ENCODE assay signal across 8 cellular contexts in genomic region chr18:61322265-61322873, GRCh38. TPM values are rescaled to one million over a fixed set of nuclear protein-coding genes. Genes with fewer than 3 reads are reported as not detected.
DNase-seq lines count a peak whose midpoint lies in the region; ATAC-seq, FAIRE-seq and TF ChIP-seq lines count a peak whose summit lies in the region.

No MANE protein-coding gene starts in this region.

- intact Hi-C loops in Right ventricle myocardium inferior (cut with DNase I): loop anchor here (2.0 kb wide), 1 partner anchor 180 kb away; no protein-coding TSS in a partner anchor
- intact Hi-C loops in cardiac septum (cut with DNase I): loop anchor here (5.0 kb wide), 1 partner anchor 180 kb away; no protein-coding TSS in a partner anchor

- H3K27ac ChIP-seq in SK-N-SH (ENCODE audit: low read depth in 2 of 2, low read length in 1 of 2): no peak overlapping the region
- no peak overlapping the region for H3K27ac ChIP-seq in endodermal cell (ENCODE audit: low read depth, low read length)

- CTCF ChIA-PET in HEK293T (lab: Yijun Ruan, JAX) (interaction anchor here (0.7 to 3.3 kb wide), 10 partner anchors 9 to 221 kb away, joined by 3 to 38 read pairs (median 4); no protein-coding TSS in a partner anchor), SK-N-SH (lab: Yijun Ruan, JAX) (interaction anchor here (0.7 to 4.6 kb wide), 18 partner anchors 12 to 1326 kb away, joined by 3 to 34 read pairs (median 3); partner anchors contain the start of gene CDH20)

- H3K4me3 Mint-ChIP-seq in endodermal cell: no peak overlapping the region

- peak; percentile 82 for TF ChIP-seq RAD21 in SK-N-SH (IDR thresholded peaks at IDR 0.05; ENCODE audit: low read length)

- no peaks in the 10 kb centered on the region for H4K20me1 ChIP-seq in SK-N-SH (ENCODE audit: insufficient read depth)

- no peak for FAIRE-seq in urothelium cell line (lab: Jason Lieb, UNC)

- DNase-seq in Right ventricle myocardium inferior (ENCODE audit: missing footprints) (peak; percentile 75), cardiac septum (ENCODE audit: low spot score) (no peak), HEK293T (ENCODE audit: extremely low spot score) (peak; percentile 66), LNCaP clone FGC (ENCODE audit: low read depth) (peak; percentile 3), SK-N-SH (peak; percentile 62), endodermal cell (peak; percentile 95), myocyte (ENCODE audit: low read depth) (peak; percentile 65), urothelium cell line (ENCODE audit: low spot score) (peak; percentile 69)

- H3K79me2 ChIP-seq in SK-N-SH (ENCODE audit: insufficient read depth): no peaks in the 10 kb centered on the region

- H3K4me1 Mint-ChIP-seq in endodermal cell: no peaks in the 10 kb centered on the region

- no peak overlapping the region for H3K4me3 ChIP-seq in LNCaP clone FGC (ENCODE audit: low read depth, low read length)
- H3K4me3 ChIP-seq in SK-N-SH (ENCODE audit: low read depth in 2 of 2, low read length in 1 of 2): no peak overlapping the region; a peak in 1 of 4 replicates
- no peak overlapping the region for H3K4me3 ChIP-seq in endodermal cell (ENCODE audit: low read length)

- no peaks in the 10 kb centered on the region for H3K9me3 ChIP-seq in SK-N-SH
- no peaks in the 10 kb centered on the region for H3K9me3 ChIP-seq in endodermal cell (ENCODE audit: control insufficient read depth, low read length)

- no peak overlapping the region for H3K9ac ChIP-seq in SK-N-SH
- H3K9ac ChIP-seq in endodermal cell (ENCODE audit: extremely low read depth, low read length, poor library complexity, severe bottlenecking): no peak overlapping the region

- TF ChIP-seq CTCF in LNCaP clone FGC (IDR thresholded peaks at IDR 0.05; ENCODE audit: control insufficient read depth, extremely low read depth, insufficient read depth): peak; percentile 96
- TF ChIP-seq CTCF in SK-N-SH (IDR thresholded peaks at IDR 0.05): peak; percentile 90
- peak; percentile 93 for TF ChIP-seq CTCF in endodermal cell (conservative IDR thresholded peaks at IDR 0.05)

- no peaks in the 10 kb centered on the region for H3K4me1 ChIP-seq in SK-N-SH (ENCODE audit: control insufficient read depth in 1 of 2, insufficient read depth in 2 of 2, low read depth in 1 of 2, low read length in 1 of 2)
- H3K4me1 ChIP-seq in endodermal cell (ENCODE audit: control insufficient read depth, insufficient read depth, low read length): no peaks in the 10 kb centered on the region

- no peaks in the 10 kb centered on the region for H3K36me3 ChIP-seq in SK-N-SH (replicated peaks in 1 of 2; ENCODE audit: control insufficient read depth in 1 of 2, insufficient read depth in 2 of 2, low read length in 1 of 2)
- no peaks in the 10 kb centered on the region for H3K36me3 ChIP-seq in endodermal cell (ENCODE audit: control insufficient read depth, insufficient read depth, low read length)

- no peaks in the 10 kb centered on the region for H3K9me2 ChIP-seq in SK-N-SH

- POLR2A ChIA-PET in HEK293T (lab: Yijun Ruan, JAX) (interaction anchor here (1.2 kb wide), 1 partner anchor 180 kb away, joined by 3 read pairs; no protein-coding TSS in a partner anchor), SK-N-SH (lab: Yijun Ruan, JAX) (no interaction called here)

- H3K27ac Mint-ChIP-seq in endodermal cell: no peak overlapping the region

- H3K27me3 ChIP-seq in SK-N-SH (ENCODE audit: insufficient read depth) (no peaks in the 10 kb centered on the region), endodermal cell (ENCODE audit: control insufficient read depth, insufficient read depth, low read length, poor library complexity, severe bottlenecking) (no peaks in the 10 kb centered on the region)

- 36% methylated on average over 9 of the region's 9 CpGs for WGBS in SK-N-SH (ENCODE audit: low lambda C conversion rate)
- WGBS in endodermal cell (ENCODE audit: insufficient coverage in 1 of 2, insufficient read length in 1 of 2), 2 experiments: 10 to 29% methylated on average over 6 to 9 of the region's 9 CpGs

- peaks cover 4% of the 10 kb centered on the region for H3K9me3 Mint-ChIP-seq in endodermal cell

- no peaks in the 10 kb centered on the region for H3K27me3 Mint-ChIP-seq in endodermal cell (ENCODE audit: insufficient read depth)

- peak; percentile 68 for ATAC-seq in Right ventricle myocardium inferior

- no peaks in the 10 kb centered on the region for H3F3A ChIP-seq in SK-N-SH (replicated peaks; ENCODE audit: insufficient read depth)

- H2AFZ ChIP-seq in SK-N-SH (ENCODE audit: low read depth): no peak overlapping the region

- no peak overlapping the region for H3K4me2 ChIP-seq in SK-N-SH

- TF ChIP-seq EP300 in SK-N-SH (IDR thresholded peaks at IDR 0.05; ENCODE audit: borderline replicate concordance in 1 of 2, low read depth in 1 of 2, low read length in 1 of 2): no peak

- H3K36me3 Mint-ChIP-seq in endodermal cell (ENCODE audit: low read depth): no peaks in the 10 kb centered on the region

TF ChIP-seq in HEK293T, 16 proteins besides CTCF, POLR2A, EP300 and RAD21:
- TF ChIP-seq CTBP1 (IDR thresholded peaks at IDR 0.05; ENCODE audit: borderline replicate concordance) (no peak), ARNT (IDR thresholded peaks at IDR 0.05) (no peak), ELF4 (IDR thresholded peaks at IDR 0.05) (no peak), ZNF384 (IDR thresholded peaks at IDR 0.05) (no peak), SUZ12 (IDR thresholded peaks at IDR 0.05) (no peak), FOXM1 (IDR thresholded peaks at IDR 0.05; ENCODE audit: borderline replicate concordance) (no peak)
TF ChIP-seq in HEK293T: peak in this region for 0.

TF ChIP-seq in SK-N-SH, 30 proteins besides CTCF, POLR2A, EP300 and RAD21:
- TF ChIP-seq, protein P1, sequence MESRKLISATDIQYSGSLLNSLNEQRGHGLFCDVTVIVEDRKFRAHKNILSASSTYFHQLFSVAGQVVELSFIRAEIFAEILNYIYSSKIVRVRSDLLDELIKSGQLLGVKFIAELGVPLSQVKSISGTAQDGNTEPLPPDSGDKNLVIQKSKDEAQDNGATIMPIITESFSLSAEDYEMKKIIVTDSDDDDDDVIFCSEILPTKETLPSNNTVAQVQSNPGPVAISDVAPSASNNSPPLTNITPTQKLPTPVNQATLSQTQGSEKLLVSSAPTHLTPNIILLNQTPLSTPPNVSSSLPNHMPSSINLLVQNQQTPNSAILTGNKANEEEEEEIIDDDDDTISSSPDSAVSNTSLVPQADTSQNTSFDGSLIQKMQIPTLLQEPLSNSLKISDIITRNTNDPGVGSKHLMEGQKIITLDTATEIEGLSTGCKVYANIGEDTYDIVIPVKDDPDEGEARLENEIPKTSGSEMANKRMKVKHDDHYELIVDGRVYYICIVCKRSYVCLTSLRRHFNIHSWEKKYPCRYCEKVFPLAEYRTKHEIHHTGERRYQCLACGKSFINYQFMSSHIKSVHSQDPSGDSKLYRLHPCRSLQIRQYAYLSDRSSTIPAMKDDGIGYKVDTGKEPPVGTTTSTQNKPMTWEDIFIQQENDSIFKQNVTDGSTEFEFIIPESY (IDR thresholded peaks at IDR 0.05; ENCODE audit: borderline replicate concordance, low read depth): no peak
- TF ChIP-seq SMC3 (IDR thresholded peaks at IDR 0.05; ENCODE audit: low read depth, low read length): peak; percentile 88

RNA-seq across cellular contexts. Expression of gene CDH20, which starts 10.9 kb away (rescaled TPM):
- total RNA-seq in Right ventricle myocardium inferior: not detected
- total RNA-seq in cardiac septum: 0.08 TPM
- polyA plus RNA-seq in SK-N-SH (2012; rRNA removed): 1.1 TPM in 2 replicates
- 1.1 and 1.3 TPM in 2 replicates for polyA plus RNA-seq in SK-N-SH (2012; cell fraction: cytosol; rRNA removed)
- polyA plus RNA-seq in SK-N-SH (2012; cell fraction: nucleus; rRNA removed): 1.2 TPM in 2 replicates
- under 1 TPM; 0.11 to 0.75 TPM for total RNA-seq in endodermal cell
- polyA plus RNA-seq in endodermal cell (2013, experiment 1 of 2): 19.6 TPM
- 25.0 TPM for polyA plus RNA-seq in endodermal cell (2013, experiment 2 of 2)
- total RNA-seq in myocyte: not detected in 2 replicates
- 0.11 TPM for polyA plus RNA-seq in myocyte (2012)
